In genomic region chr3:155124745-155125144, GRCh38 we compare ENCODE assay signal across 1 cellular context. TPM values are rescaled to one million over a fixed set of nuclear protein-coding genes. Genes with fewer than 3 reads are reported as not detected.
"Had no signal": no experiment of that assay in that cellular context is flagged by ENCODE, and none has a peak within 500 bp of the region (broad histone marks: within the 10 kb centered on the region; RNA-seq: fewer than 3 reads in every experiment).

No MANE protein-coding gene starts in this region.

RNA-seq across cellular contexts. Expression of gene MME, which starts 44.6 kb away (rescaled TPM):
- polyA plus RNA-seq: naive thymus-derived CD4-positive, alpha-beta T cell had no signal
